Comparison of ENCODE assay signal across 9 cellular contexts in genomic region chr5:170070556-170071412, GRCh38. TPM values are rescaled to one million over a fixed set of nuclear protein-coding genes. Genes with fewer than 3 reads are reported as not detected.
DNase-seq lines count a peak whose midpoint lies in the region; ATAC-seq and TF ChIP-seq lines count a peak whose summit lies in the region.
"Had no signal": no experiment of that assay in that cellular context is flagged by ENCODE, and none has a peak within 500 bp of the region (broad histone marks: within the 10 kb centered on the region; RNA-seq: fewer than 3 reads in every experiment).

No MANE protein-coding gene starts in this region.

- no peaks in the 10 kb centered on the region for H3K27me3 ChIP-seq in CD8-positive, alpha-beta T cell (ENCODE audit: insufficient read depth, low read length)
- H3K27me3 ChIP-seq in HL-60 (ENCODE audit: insufficient read depth, poor library complexity, severe bottlenecking) (no peaks in the 10 kb centered on the region), tibial nerve (no peaks in the 10 kb centered on the region)

- H3K36me3 ChIP-seq in CD8-positive, alpha-beta T cell (ENCODE audit: insufficient read depth, low read length), result peaks cover 53% of the 10 kb centered on the region
- H3K36me3 ChIP-seq in tibial nerve, result peaks cover 0 to 3% (median 0%) of the 10 kb centered on the region in 3 donors

- H3K9me3 Mint-ChIP-seq in CD8-positive, alpha-beta T cell, result no peaks in the 10 kb centered on the region

- DNase-seq in CD8-positive, alpha-beta T cell, result peak in 2 of 7 experiments; percentile 7 to 16
- no peak for DNase-seq in HL-60 (ENCODE audit: low read depth in 1 of 2, low spot score in 1 of 2)
- DNase-seq in astrocyte of the spinal cord (ENCODE audit: low read depth, low spot score), result peak; percentile 42
- DNase-seq in left kidney (ENCODE audit: low read depth, low spot score), result peak; percentile 79
- DNase-seq in tibial nerve (ENCODE audit: low spot score in 2 of 2), result peak in 1 of 2 donors; percentile 16
- no peak for DNase-seq in stimulated activated naive CD4-positive, alpha-beta T cell (lab: John Stamatoyannopoulos, UW)
- no peak for DNase-seq in DMS114 treated with DMSO at 0.1 percent for 48 hours (lab: John Stamatoyannopoulos, UW; ENCODE audit: unreplicated experiment)

- in situ Hi-C loops in astrocyte of the spinal cord (cut with HindIII; ENCODE audit: low sequenced_read_pairs), result no loop called here

- no peak overlapping the region for H3K27ac Mint-ChIP-seq in CD8-positive, alpha-beta T cell

- ATAC-seq in CD8-positive, alpha-beta T cell, result no peak
- no peak for ATAC-seq in GM21528 (IDR thresholded peaks at IDR 0.05; ENCODE audit: low FRiP score, unreplicated experiment)

- peak; percentile 53 for TF ChIP-seq CTCF in CD8-positive, alpha-beta T cell (IDR thresholded peaks at IDR 0.05)
- peak; percentile 16 for TF ChIP-seq CTCF in HL-60 (IDR thresholded peaks at IDR 0.05; ENCODE audit: insufficient read depth, low read length)
- peak; percentile 79 for TF ChIP-seq CTCF in astrocyte of the spinal cord (IDR thresholded peaks at IDR 0.05; ENCODE audit: low read depth, low read length)
- peak in 3 of 5 experiments; percentile 29 to 53 (median 43) for TF ChIP-seq CTCF in tibial nerve (IDR thresholded peaks at IDR 0.05)

- no peak for TF ChIP-seq EP300 in tibial nerve (IDR thresholded peaks at IDR 0.05)

- no peaks in the 10 kb centered on the region for H3K9me3 ChIP-seq in CD8-positive, alpha-beta T cell (ENCODE audit: low read length)
- no peaks in the 10 kb centered on the region for H3K9me3 ChIP-seq in tibial nerve

- no peak for TF ChIP-seq POLR2A in tibial nerve (IDR thresholded peaks at IDR 0.05)

- no peak overlapping the region for H3K4me3 Mint-ChIP-seq in CD8-positive, alpha-beta T cell

- CTCF ChIA-PET in CD8-positive, alpha-beta T cell (lab: Charles Lee), result interaction anchor here (0.5 to 1.2 kb wide), 5 partner anchors 11 to 85 kb away, joined by 3 to 4 read pairs (median 3); no protein-coding TSS in a partner anchor

- H3K4me1 ChIP-seq in CD8-positive, alpha-beta T cell (ENCODE audit: insufficient read depth, low read length), result no peaks in the 10 kb centered on the region
- no peaks in the 10 kb centered on the region for H3K4me1 ChIP-seq in tibial nerve

- 36 to 42% methylated on average over 14 of the region's 14 CpGs for WGBS in tibial nerve, 2 donors

- H3K27me3 Mint-ChIP-seq in CD8-positive, alpha-beta T cell (ENCODE audit: low read depth), result no peaks in the 10 kb centered on the region

- peaks cover 87% of the 10 kb centered on the region for H3K36me3 Mint-ChIP-seq in CD8-positive, alpha-beta T cell

- H3K4me3 ChIP-seq in CD8-positive, alpha-beta T cell (ENCODE audit: low read depth, low read length), result no peak overlapping the region
- H3K4me3 ChIP-seq in HL-60 (replicated peaks; ENCODE audit: insufficient read depth, low read length) (no peak overlapping the region), astrocyte of the spinal cord (ENCODE audit: low read depth, low read length) (no peak overlapping the region), tibial nerve (no peak overlapping the region)

- POLR2A ChIA-PET in CD8-positive, alpha-beta T cell (lab: Charles Lee), result no interaction called here

- no peak overlapping the region for H3K27ac ChIP-seq in CD8-positive, alpha-beta T cell (ENCODE audit: low read depth, low read length)
- H3K27ac ChIP-seq in HL-60 (replicated peaks), result no peak overlapping the region
- H3K27ac ChIP-seq in tibial nerve, result no peak overlapping the region

- no peaks in the 10 kb centered on the region for H3K4me1 Mint-ChIP-seq in CD8-positive, alpha-beta T cell (ENCODE audit: low read depth)

- intact Hi-C loops in CD8-positive, alpha-beta T cell (cut with DNase I, micrococcal nuclease), result no loop called here

RNA-seq across cellular contexts. Expression of gene FOXI1, which starts 34.9 kb away (rescaled TPM):
- not detected for total RNA-seq in CD8-positive, alpha-beta T cell
- under 1 TPM in 1 of 4 donors, not detected in 3; 0.44 TPM for total RNA-seq in tibial nerve
- total RNA-seq: glomerular endothelial cell had no signal

Comparison
In these comparisons a context has a peak if more than half of its experiments do, and no peak if none do; other contexts are left out.
1. DNase-seq: peak in astrocyte of the spinal cord (single experiment) and left kidney (single experiment); none in HL-60 (0 of 2), stimulated activated naive CD4-positive, alpha-beta T cell (0 of 6) and DMS114 treated with DMSO at 0.1 percent for 48 hours (single experiment).
2. CTCF ChIP-seq: peak in every context shown above with its lines; median percentile 79 in astrocyte of the spinal cord; 53 in CD8-positive, alpha-beta T cell; 43 in tibial nerve; 16 in HL-60.